ENCODE assay signal across 15 cellular contexts in the genomic region with DNA sequence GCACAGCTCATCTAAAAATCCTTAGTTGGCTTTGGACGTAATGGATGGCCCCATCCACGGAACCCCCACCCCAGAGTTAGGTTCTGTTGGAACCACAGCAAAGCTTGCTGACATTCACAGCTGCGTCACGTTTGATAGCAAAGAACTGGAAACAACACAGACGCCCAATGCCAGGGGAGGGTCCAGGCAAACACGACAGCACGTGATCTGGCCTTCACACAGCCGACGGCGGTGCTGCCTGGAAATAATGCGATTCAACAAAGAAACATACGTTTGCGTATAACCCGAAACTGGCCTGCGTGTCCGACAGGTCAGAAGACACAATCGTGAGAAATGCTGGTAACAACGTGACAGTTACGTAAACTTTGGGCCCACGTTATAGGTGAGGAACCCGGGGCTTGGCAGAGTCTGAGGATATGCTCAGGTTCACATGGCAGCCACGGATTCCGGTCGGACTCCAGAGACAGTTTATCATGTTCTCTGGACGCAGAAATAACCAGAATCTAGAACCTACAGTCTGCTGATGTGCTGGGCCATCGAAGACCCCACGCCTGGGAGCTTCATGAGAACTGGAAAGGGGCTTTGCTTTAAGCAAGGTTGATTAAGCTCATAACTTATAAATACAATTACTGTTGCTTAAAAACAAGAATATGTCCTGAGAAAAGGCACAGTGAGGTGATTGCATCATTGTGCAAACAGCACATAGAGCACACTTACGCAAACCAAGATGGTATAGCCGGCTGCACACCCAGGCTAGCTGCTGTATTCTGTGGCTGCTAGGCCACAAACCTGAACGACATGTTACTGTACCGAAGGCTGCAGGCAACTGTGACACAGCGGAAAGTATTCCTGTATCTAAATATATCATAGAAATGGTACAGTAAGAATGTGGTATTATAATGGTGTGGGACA.
DNase-seq lines count a peak whose midpoint lies in the region; ATAC-seq lines count a peak whose summit lies in the region.
"Had no signal": no experiment of that assay in that cellular context is flagged by ENCODE, and none has a peak within 500 bp of the region (broad histone marks: within the 10 kb centered on the region; RNA-seq: fewer than 3 reads in every experiment).

No MANE protein-coding gene starts in this region.

- no peak overlapping the region for H3K27ac Mint-ChIP-seq in T-helper 2 cell treated with Interferon-gamma antibody and Interleukin-4, amounts not matched to agents 5 μg/mL and 100 μg/mL, for 36 hours
- H3K27ac Mint-ChIP-seq: activated T-cell treated with anti-CD3 and anti-CD28 coated beads, Interleukin-2, amount 50 U/mL, for 72 hours; B cell had no signal

- H3K4me3 Mint-ChIP-seq in T-helper 2 cell treated with Interferon-gamma antibody and Interleukin-4, amounts not matched to agents 5 μg/mL and 100 μg/mL, for 36 hours = no peak overlapping the region
- H3K4me3 Mint-ChIP-seq: activated T-cell treated with anti-CD3 and anti-CD28 coated beads, Interleukin-2, amount 50 U/mL, for 72 hours; B cell had no signal

- H3K36me3 Mint-ChIP-seq in T-helper 2 cell treated with Interferon-gamma antibody and Interleukin-4, amounts not matched to agents 5 μg/mL and 100 μg/mL, for 36 hours (ENCODE audit: low read depth) = no peaks in the 10 kb centered on the region

- H3K4me1 Mint-ChIP-seq in T-helper 2 cell treated with Interferon-gamma antibody and Interleukin-4, amounts not matched to agents 5 μg/mL and 100 μg/mL, for 36 hours (ENCODE audit: low read depth) = no peaks in the 10 kb centered on the region
- H3K4me1 Mint-ChIP-seq: B cell had no signal

- H3K9me3 Mint-ChIP-seq in T-helper 2 cell treated with Interferon-gamma antibody and Interleukin-4, amounts not matched to agents 5 μg/mL and 100 μg/mL, for 36 hours = no peaks in the 10 kb centered on the region
- H3K9me3 Mint-ChIP-seq: activated T-cell treated with anti-CD3 and anti-CD28 coated beads, Interleukin-2, amount 50 U/mL, for 72 hours had no signal

- DNase-seq in SKM-1 treated with dmso at 0.1 percent for 144 hours (lab: John Stamatoyannopoulos, UW; ENCODE audit: unreplicated experiment) = peak; percentile 13
- no peak for DNase-seq in SKM-1 (lab: John Stamatoyannopoulos, UW; ENCODE audit: unreplicated experiment)
- DNase-seq in NOMO-1 (lab: John Stamatoyannopoulos, UW; ENCODE audit: unreplicated experiment in 2 of 2) = peak; percentile 40 to 66
- DNase-seq in sciatic nerve (ENCODE audit: low spot score) = peak; percentile 30
- DNase-seq in midbrain (lab: John Stamatoyannopoulos, UW) = no peak
- DNase-seq in T-helper 2 cell treated with Interferon-gamma antibody and Interleukin-4, amounts not matched to agents 5 μg/mL and 100 μg/mL, for 36 hours (ENCODE audit: low spot score) = no peak
- DNase-seq: activated T-cell treated with anti-CD3 and anti-CD28 coated beads, Interleukin-2, amount 50 U/mL, for 72 hours; HCEC 1CT; NCI-H1417 treated with DMSO at 0.1 percent for 48 hours; NCI-H82; RPMI8226; WERI-Rb-1 had no signal

- intact Hi-C loops in sciatic nerve (cut with DNase I) = no loop called here

- ATAC-seq in esophagus mucosa (peak; percentile 45), sciatic nerve (no peak), GM21717 (IDR thresholded peaks at IDR 0.05; ENCODE audit: unreplicated experiment) (no peak)
- ATAC-seq: activated T-cell treated with anti-CD3 and anti-CD28 coated beads, Interleukin-2, amount 50 U/mL, for 72 hours had no signal

- no peaks in the 10 kb centered on the region for H3K27me3 Mint-ChIP-seq in T-helper 2 cell treated with Interferon-gamma antibody and Interleukin-4, amounts not matched to agents 5 μg/mL and 100 μg/mL, for 36 hours (ENCODE audit: low read depth)
- H3K27me3 Mint-ChIP-seq: B cell had no signal

Comparison
In these comparisons a context has a peak if more than half of its experiments do, and no peak if none do; other contexts are left out.
1. DNase-seq: peak in SKM-1 treated with dmso at 0.1 percent for 144 hours (single experiment), NOMO-1 (2 of 2) and sciatic nerve (single experiment); none in SKM-1 (single experiment), midbrain (single experiment) and T-helper 2 cell treated with Interferon-gamma antibody and Interleukin-4, amounts not matched to agents 5 μg/mL and 100 μg/mL, for 36 hours (single experiment).